15 cellular contexts compared by ENCODE assay signal in genomic region chr1:193538690-193539089, GRCh38.
DNase-seq lines count a peak whose midpoint lies in the region; ATAC-seq and TF ChIP-seq lines count a peak whose summit lies in the region.
"Had no signal": no experiment of that assay in that cellular context is flagged by ENCODE, and none has a peak within 500 bp of the region (broad histone marks: within the 10 kb centered on the region; RNA-seq: fewer than 3 reads in every experiment).

No MANE protein-coding gene starts in this region.

- no peak for DNase-seq in natural killer cell treated with Interleukin-12 subunit alpha and Interleukin-12 subunit beta and Interleukin-15 and Interleukin-18, amount 100 ng/mL, for 72 hours (ENCODE audit: low spot score)
- DNase-seq in natural killer cell (no peak), hippocampal formation (lab: John Stamatoyannopoulos, UW) (no peak), gastrocnemius medialis (no peak), Kasumi-1 (lab: John Stamatoyannopoulos, UW) (no peak)
- peak; percentile 19 for DNase-seq in activated CD4-positive, alpha-beta memory T cell treated with anti-CD3 and anti-CD28 coated beads, Interleukin-2, amount 10 ng/mL, durations not matched to agents 7 days and 5 days
- DNase-seq in effector memory CD8-positive, alpha-beta T cell = no peak
- DNase-seq: HCEC 1CT, left colon, NCI-H2029 treated with DMSO at 0.1 percent for 48 hours, NCI-H526 treated with DMSO at 0.1 percent for 48 hours, occipital lobe, WERI-Rb-1 had no signal

- CTCF ChIA-PET in activated CD4-positive, alpha-beta memory T cell treated with anti-CD3 and anti-CD28 coated beads, Interleukin-2, amount 10 ng/mL, durations not matched to agents 7 days and 5 days (lab: Charles Lee) = no interaction called here

- peak overlapping the region; percentile 17 for H3K4me3 Mint-ChIP-seq in natural killer cell treated with Interleukin-12 subunit alpha and Interleukin-12 subunit beta and Interleukin-15 and Interleukin-18, amount 100 ng/mL, for 72 hours
- H3K4me3 Mint-ChIP-seq in natural killer cell = no peak overlapping the region
- H3K4me3 Mint-ChIP-seq in activated CD4-positive, alpha-beta memory T cell treated with anti-CD3 and anti-CD28 coated beads, Interleukin-2, amount 10 ng/mL, durations not matched to agents 7 days and 5 days = peak overlapping the region; percentile 37
- H3K4me3 Mint-ChIP-seq in effector memory CD8-positive, alpha-beta T cell = peak overlapping the region; percentile 55 to 69
- H3K4me3 Mint-ChIP-seq in stimulated activated naive CD8-positive, alpha-beta T cell treated with anti-CD3 and anti-CD28 coated beads, Interleukin-15, Interleukin-2, amounts not matched to agents 100 ng/mL and 50 ng/mL, for 24 hours = peak overlapping the region; percentile 36

- no peaks in the 10 kb centered on the region for H3K36me3 ChIP-seq in gastrocnemius medialis
- H3K36me3 ChIP-seq: WERI-Rb-1 had no signal

- H3K27me3 ChIP-seq in gastrocnemius medialis = no peaks in the 10 kb centered on the region

- H3K4me1 ChIP-seq in gastrocnemius medialis = no peaks in the 10 kb centered on the region

- H3K4me1 Mint-ChIP-seq in natural killer cell treated with Interleukin-12 subunit alpha and Interleukin-12 subunit beta and Interleukin-15 and Interleukin-18, amount 100 ng/mL, for 72 hours (ENCODE audit: low read depth in 2 of 2) = peaks cover 28 to 51% of the 10 kb centered on the region in 2 donors
- peaks cover 15 to 22% of the 10 kb centered on the region in 2 donors for H3K4me1 Mint-ChIP-seq in natural killer cell
- H3K4me1 Mint-ChIP-seq in activated CD4-positive, alpha-beta memory T cell treated with anti-CD3 and anti-CD28 coated beads, Interleukin-2, amount 10 ng/mL, durations not matched to agents 7 days and 5 days = peaks cover 58% of the 10 kb centered on the region
- H3K4me1 Mint-ChIP-seq in effector memory CD8-positive, alpha-beta T cell (ENCODE audit: low read depth in 2 of 2) = peaks cover 35 to 49% of the 10 kb centered on the region in 2 donors
- H3K4me1 Mint-ChIP-seq in stimulated activated naive CD8-positive, alpha-beta T cell treated with anti-CD3 and anti-CD28 coated beads, Interleukin-15, Interleukin-2, amounts not matched to agents 100 ng/mL and 50 ng/mL, for 24 hours (ENCODE audit: low read depth) = peaks cover 63% of the 10 kb centered on the region

- no peaks in the 10 kb centered on the region for H3K27me3 Mint-ChIP-seq in natural killer cell treated with Interleukin-12 subunit alpha and Interleukin-12 subunit beta and Interleukin-15 and Interleukin-18, amount 100 ng/mL, for 72 hours
- H3K27me3 Mint-ChIP-seq in natural killer cell (ENCODE audit: low read depth in 2 of 2) = no peaks in the 10 kb centered on the region
- H3K27me3 Mint-ChIP-seq in activated CD4-positive, alpha-beta memory T cell treated with anti-CD3 and anti-CD28 coated beads, Interleukin-2, amount 10 ng/mL, durations not matched to agents 7 days and 5 days = no peaks in the 10 kb centered on the region
- H3K27me3 Mint-ChIP-seq in effector memory CD8-positive, alpha-beta T cell = no peaks in the 10 kb centered on the region
- no peaks in the 10 kb centered on the region for H3K27me3 Mint-ChIP-seq in stimulated activated naive CD8-positive, alpha-beta T cell treated with anti-CD3 and anti-CD28 coated beads, Interleukin-15, Interleukin-2, amounts not matched to agents 100 ng/mL and 50 ng/mL, for 24 hours

- TF ChIP-seq CTCF in natural killer cell (IDR thresholded peaks at IDR 0.05) (no peak), gastrocnemius medialis (IDR thresholded peaks at IDR 0.05 in 4 of 5, conservative IDR thresholded peaks at IDR 0.05 in 1 of 5) (no peak)

- peaks cover 4% of the 10 kb centered on the region for H3K9me3 Mint-ChIP-seq in natural killer cell treated with Interleukin-12 subunit alpha and Interleukin-12 subunit beta and Interleukin-15 and Interleukin-18, amount 100 ng/mL, for 72 hours
- H3K9me3 Mint-ChIP-seq in natural killer cell = no peaks in the 10 kb centered on the region
- peaks cover 2% of the 10 kb centered on the region for H3K9me3 Mint-ChIP-seq in activated CD4-positive, alpha-beta memory T cell treated with anti-CD3 and anti-CD28 coated beads, Interleukin-2, amount 10 ng/mL, durations not matched to agents 7 days and 5 days
- H3K9me3 Mint-ChIP-seq in effector memory CD8-positive, alpha-beta T cell = peaks cover 0 to 6% of the 10 kb centered on the region in 2 donors
- H3K9me3 Mint-ChIP-seq in stimulated activated naive CD8-positive, alpha-beta T cell treated with anti-CD3 and anti-CD28 coated beads, Interleukin-15, Interleukin-2, amounts not matched to agents 100 ng/mL and 50 ng/mL, for 24 hours = peaks cover 15% of the 10 kb centered on the region

- ATAC-seq in natural killer cell treated with Interleukin-12 subunit alpha and Interleukin-12 subunit beta and Interleukin-15 and Interleukin-18, amount 100 ng/mL, for 72 hours = no peak
- ATAC-seq in natural killer cell = no peak
- peak; percentile 5 for ATAC-seq in effector memory CD8-positive, alpha-beta T cell (replicated peaks)
- ATAC-seq in gastrocnemius medialis = no peak
- ATAC-seq: left colon, sciatic nerve had no signal

- no peaks in the 10 kb centered on the region for H3K36me3 Mint-ChIP-seq in natural killer cell treated with Interleukin-12 subunit alpha and Interleukin-12 subunit beta and Interleukin-15 and Interleukin-18, amount 100 ng/mL, for 72 hours
- H3K36me3 Mint-ChIP-seq in natural killer cell = no peaks in the 10 kb centered on the region
- H3K36me3 Mint-ChIP-seq in activated CD4-positive, alpha-beta memory T cell treated with anti-CD3 and anti-CD28 coated beads, Interleukin-2, amount 10 ng/mL, durations not matched to agents 7 days and 5 days (ENCODE audit: low read depth) = peaks cover 23% of the 10 kb centered on the region
- peaks cover 3% of the 10 kb centered on the region for H3K36me3 Mint-ChIP-seq in effector memory CD8-positive, alpha-beta T cell (ENCODE audit: insufficient read depth)
- H3K36me3 Mint-ChIP-seq in stimulated activated naive CD8-positive, alpha-beta T cell treated with anti-CD3 and anti-CD28 coated beads, Interleukin-15, Interleukin-2, amounts not matched to agents 100 ng/mL and 50 ng/mL, for 24 hours (ENCODE audit: low read depth) = peaks cover 4% of the 10 kb centered on the region

- H3K9me3 ChIP-seq in gastrocnemius medialis = no peaks in the 10 kb centered on the region

- TF ChIP-seq POLR2A in gastrocnemius medialis (IDR thresholded peaks at IDR 0.05) = no peak

- H3K4me3 ChIP-seq in gastrocnemius medialis = no peak overlapping the region

- peak overlapping the region; percentile 27 to 73 for H3K27ac Mint-ChIP-seq in natural killer cell treated with Interleukin-12 subunit alpha and Interleukin-12 subunit beta and Interleukin-15 and Interleukin-18, amount 100 ng/mL, for 72 hours
- peak overlapping the region in 1 of 2 donors; percentile 52 for H3K27ac Mint-ChIP-seq in natural killer cell
- peak overlapping the region; percentile 93 for H3K27ac Mint-ChIP-seq in activated CD4-positive, alpha-beta memory T cell treated with anti-CD3 and anti-CD28 coated beads, Interleukin-2, amount 10 ng/mL, durations not matched to agents 7 days and 5 days
- H3K27ac Mint-ChIP-seq in effector memory CD8-positive, alpha-beta T cell = peak overlapping the region; percentile 75 to 93
- peak overlapping the region; percentile 83 for H3K27ac Mint-ChIP-seq in stimulated activated naive CD8-positive, alpha-beta T cell treated with anti-CD3 and anti-CD28 coated beads, Interleukin-15, Interleukin-2, amounts not matched to agents 100 ng/mL and 50 ng/mL, for 24 hours

- POLR2A ChIA-PET in activated CD4-positive, alpha-beta memory T cell treated with anti-CD3 and anti-CD28 coated beads, Interleukin-2, amount 10 ng/mL, durations not matched to agents 7 days and 5 days (lab: Charles Lee) = interaction anchor here (2.1 to 4.3 kb wide), 5 partner anchors 14 to 354 kb away, joined by 6 to 121 read pairs (median 26); partner anchors contain the start of gene B3GALT2

- intact Hi-C loops in natural killer cell (cut with micrococcal nuclease) (no loop called here), gastrocnemius medialis (cut with DNase I; ENCODE audit: low total_unique reads) (no loop called here)

- no peak overlapping the region for H3K27ac ChIP-seq in gastrocnemius medialis
- H3K27ac ChIP-seq: WERI-Rb-1 had no signal

- in situ Hi-C loops in gastrocnemius medialis (cut with MboI; ENCODE audit: low sequenced_read_pairs in 4 of 4) = no loop called here
